Comparison of ENCODE assay signal across 12 cellular contexts in the genomic region with DNA sequence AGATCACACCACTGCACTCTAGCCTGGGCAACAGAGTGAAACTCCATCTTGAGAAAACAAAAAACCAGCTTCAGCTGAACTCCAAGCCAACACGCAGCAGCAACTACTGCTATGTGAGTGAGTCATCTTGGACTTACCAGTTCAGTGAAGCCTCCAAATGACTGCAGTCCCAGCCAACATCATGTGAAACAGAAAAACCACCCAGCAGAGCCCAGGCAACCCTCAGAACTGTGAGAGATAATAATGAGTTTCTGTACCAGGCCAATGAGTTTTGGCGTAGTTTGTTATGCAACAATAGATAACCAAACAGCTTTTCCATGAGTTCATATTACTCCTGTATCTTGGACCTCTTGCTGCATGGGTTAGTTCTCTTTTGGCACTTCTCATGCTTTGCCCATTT. TPM values are rescaled to one million over a fixed set of nuclear protein-coding genes. Genes with fewer than 3 reads are reported as not detected.
DNase-seq lines count a peak whose midpoint lies in the region; ATAC-seq lines count a peak whose summit lies in the region.
"Had no signal": no experiment of that assay in that cellular context is flagged by ENCODE, and none has a peak within 500 bp of the region (broad histone marks: within the 10 kb centered on the region; RNA-seq: fewer than 3 reads in every experiment).

No MANE protein-coding gene starts in this region.

- POLR2A ChIA-PET in CD4-positive, alpha-beta memory T cell (lab: Charles Lee; ENCODE audit: partially characterized antibody) = interaction anchor here (1.0 to 8.7 kb wide), 6 partner anchors 10 to 200 kb away, joined by 3 to 257 read pairs (median 14); a partner anchor contains a TSS

- H3K4me1 Mint-ChIP-seq in CD4-positive, alpha-beta memory T cell = peaks cover 48 to 80% (median 59%) of the 10 kb centered on the region in 4 donors
- peaks cover 71% of the 10 kb centered on the region for H3K4me1 Mint-ChIP-seq in activated T-cell treated with anti-CD3 and anti-CD28 coated beads, Interleukin-2, amount 50 U/mL, for 72 hours (ENCODE audit: low read depth)

- CTCF ChIA-PET in CD4-positive, alpha-beta memory T cell (lab: Charles Lee; ENCODE audit: partially characterized antibody) = interaction anchor here (0.8 to 5.5 kb wide), 7 partner anchors 12 to 200 kb away, joined by 3 to 36 read pairs (median 23); no protein-coding TSS in a partner anchor

- peaks cover 33 to 46% of the 10 kb centered on the region in 2 donors for H3K36me3 Mint-ChIP-seq in CD4-positive, alpha-beta memory T cell
- H3K36me3 Mint-ChIP-seq in activated T-cell treated with anti-CD3 and anti-CD28 coated beads, Interleukin-2, amount 50 U/mL, for 72 hours (ENCODE audit: insufficient read depth in 2 of 2) = peaks cover 39 to 62% of the 10 kb centered on the region in 2 donors

- H3K9me3 ChIP-seq in CD4-positive, alpha-beta memory T cell (ENCODE audit: control insufficient read depth in 1 of 2, low read length in 2 of 2) = no peaks in the 10 kb centered on the region
- peaks cover 7% of the 10 kb centered on the region for H3K9me3 ChIP-seq in MG63

- ATAC-seq in activated T-cell treated with anti-CD3 and anti-CD28 coated beads, Interleukin-2, amount 50 U/mL, for 72 hours (replicated peaks in 1 of 2) = peak; percentile 77 to 85
- ATAC-seq in HG02840 (IDR thresholded peaks at IDR 0.05; ENCODE audit: low FRiP score, unreplicated experiment) = no peak

- peaks cover 63% of the 10 kb centered on the region for H3K4me1 ChIP-seq in CD4-positive, alpha-beta memory T cell (ENCODE audit: insufficient read depth, low read length)

- peaks cover 11% of the 10 kb centered on the region for H3K36me3 ChIP-seq in CD4-positive, alpha-beta memory T cell (ENCODE audit: insufficient read depth, low read length)
- peaks cover 67% of the 10 kb centered on the region for H3K36me3 ChIP-seq in MG63

- no peaks in the 10 kb centered on the region for H3K27me3 ChIP-seq in CD4-positive, alpha-beta memory T cell (ENCODE audit: insufficient read depth, low read length)
- H3K27me3 ChIP-seq in MG63 = no peaks in the 10 kb centered on the region
- H3K27me3 ChIP-seq: cardiac muscle cell, tibial nerve had no signal

- intact Hi-C loops in CD4-positive, alpha-beta memory T cell (cut with micrococcal nuclease) = no loop called here

- peak overlapping the region in 3 of 8 donors; percentile 0 to 15 (median 7) for H3K4me3 Mint-ChIP-seq in CD4-positive, alpha-beta memory T cell
- H3K4me3 Mint-ChIP-seq in activated T-cell treated with anti-CD3 and anti-CD28 coated beads, Interleukin-2, amount 50 U/mL, for 72 hours = no peak overlapping the region

- peaks cover 0 to 5% (median 0%) of the 10 kb centered on the region in 8 donors for H3K9me3 Mint-ChIP-seq in CD4-positive, alpha-beta memory T cell
- H3K9me3 Mint-ChIP-seq in activated T-cell treated with anti-CD3 and anti-CD28 coated beads, Interleukin-2, amount 50 U/mL, for 72 hours = peaks cover 3 to 13% of the 10 kb centered on the region in 2 donors

- peak overlapping the region; percentile 90 to 98 (median 96) for H3K27ac Mint-ChIP-seq in CD4-positive, alpha-beta memory T cell
- no peak overlapping the region for H3K27ac Mint-ChIP-seq in activated T-cell treated with anti-CD3 and anti-CD28 coated beads, Interleukin-2, amount 50 U/mL, for 72 hours

- no peaks in the 10 kb centered on the region for H3K27me3 Mint-ChIP-seq in CD4-positive, alpha-beta memory T cell
- H3K27me3 Mint-ChIP-seq in activated T-cell treated with anti-CD3 and anti-CD28 coated beads, Interleukin-2, amount 50 U/mL, for 72 hours (ENCODE audit: low read depth) = no peaks in the 10 kb centered on the region

- peak overlapping the region; percentile 77 for H3K27ac ChIP-seq in CD4-positive, alpha-beta memory T cell (ENCODE audit: low read depth, low read length)
- H3K27ac ChIP-seq: cardiac muscle cell had no signal

- no peak overlapping the region for H3K4me3 ChIP-seq in CD4-positive, alpha-beta memory T cell (ENCODE audit: low read length in 2 of 2)
- no peak overlapping the region for H3K4me3 ChIP-seq in MG63
- H3K4me3 ChIP-seq: cardiac muscle cell, tibial nerve had no signal

- peak in 1 of 5 donors; percentile 61 for DNase-seq in CD4-positive, alpha-beta memory T cell
- DNase-seq in MG63 (peak; percentile 72), kidney glomerular epithelial cell (lab: John Stamatoyannopoulos, UW) (peak; percentile 27), COLO829 (ENCODE audit: low spot score) (no peak), NCI-H345 treated with DMSO at 0.1 percent for 48 hours (lab: John Stamatoyannopoulos, UW; ENCODE audit: unreplicated experiment) (no peak), occipital lobe (lab: John Stamatoyannopoulos, UW) (no peak)
- DNase-seq in activated T-cell treated with anti-CD3 and anti-CD28 coated beads, Interleukin-2, amount 50 U/mL, for 72 hours = peak; percentile 39 to 68
- DNase-seq: midbrain, T1000 had no signal

RNA-seq across cellular contexts. Expression of a gene that starts 23.3 kb away (rescaled TPM):
- 100 to 1,000 TPM; 125 to 135 TPM for total RNA-seq in CD4-positive, alpha-beta memory T cell
- polyA plus RNA-seq in CD4-positive, alpha-beta memory T cell = 10 to 100 TPM in 1 of 2 donors, 1 to 10 TPM in 1; 5.0 to 12.7 TPM
- 4.8 and 8.4 TPM in 2 replicates for total RNA-seq in MG63 (2014; rRNA removed; shearing (Covaris generic); ENCODE audit: low replicate concordance)
- 10 to 100 TPM; 67.7 to 81.6 TPM for total RNA-seq in activated T-cell treated with anti-CD3 and anti-CD28 coated beads, Interleukin-2, amount 50 U/mL, for 72 hours
- total RNA-seq in occipital lobe = 44.8 TPM

RNA-seq across cellular contexts. Expression of a gene that starts 25.2 kb away (rescaled TPM):
- total RNA-seq in CD4-positive, alpha-beta memory T cell = 10 to 100 TPM; 44.6 to 49.6 TPM
- 10 to 100 TPM; 15.1 to 19.6 TPM for polyA plus RNA-seq in CD4-positive, alpha-beta memory T cell
- total RNA-seq in MG63 (2014; rRNA removed; shearing (Covaris generic); ENCODE audit: low replicate concordance) = 10.3 and 12.0 TPM in 2 replicates
- total RNA-seq in activated T-cell treated with anti-CD3 and anti-CD28 coated beads, Interleukin-2, amount 50 U/mL, for 72 hours = 10 to 100 TPM; 21.3 to 25.3 TPM
- 27.1 TPM for total RNA-seq in occipital lobe

RNA-seq across cellular contexts. Expression of a gene that starts 30.5 kb away (rescaled TPM):
- total RNA-seq in CD4-positive, alpha-beta memory T cell = 100 to 1,000 TPM; 216 to 224 TPM
- polyA plus RNA-seq in CD4-positive, alpha-beta memory T cell = 100 to 1,000 TPM; 284 to 288 TPM
- 72.9 and 85.2 TPM in 2 replicates for total RNA-seq in MG63 (2014; rRNA removed; shearing (Covaris generic); ENCODE audit: low replicate concordance)
- total RNA-seq in activated T-cell treated with anti-CD3 and anti-CD28 coated beads, Interleukin-2, amount 50 U/mL, for 72 hours = 100 to 1,000 TPM; 138 to 141 TPM
- 20.0 TPM for total RNA-seq in occipital lobe

Comparison
In these comparisons a context has a peak if more than half of its experiments do, and no peak if none do; other contexts are left out.
1. DNase-seq: peak in MG63 (single experiment), activated T-cell treated with anti-CD3 and anti-CD28 coated beads, Interleukin-2, amount 50 U/mL, for 72 hours (2 of 2) and kidney glomerular epithelial cell (single experiment); none in COLO829 (single experiment), NCI-H345 treated with DMSO at 0.1 percent for 48 hours (single experiment) and occipital lobe (single experiment).